ENCODE assay signal across 22 cellular contexts in genomic region chr20:61113731-61114130, GRCh38.
"Had no signal": no experiment of that assay in that cellular context is flagged by ENCODE, and none has a peak within 500 bp of the region (broad histone marks: within the 10 kb centered on the region; RNA-seq: fewer than 3 reads in every experiment).

No MANE protein-coding gene starts in this region.

- H3K27ac ChIP-seq: HL-60, KMS-11, SJSA1, SK-N-MC had no signal

- DNase-seq: Kasumi-1, MM.1S, NCI-H1092 treated with DMSO at 0.1 percent for 48 hours, NCI-H1436, NCI-H187, NCI-H2029, NCI-H2081 treated with DMSO at 0.1 percent for 48 hours, NCI-H2171, NCI-H226, NCI-H446, NCI-H510A, NCI-H524 treated with DMSO at 0.1 percent for 48 hours, NCI-H69, NCI-H774, Right ventricle myocardium superior, RPMI8226, SIG-M5 had no signal

- H3K9me3 ChIP-seq: SJSA1 had no signal

- ATAC-seq: K562 had no signal

- H3K27me3 ChIP-seq: SJSA1 had no signal

- H3K36me3 ChIP-seq: SJSA1 had no signal

- H3K4me2 ChIP-seq: KMS-11 had no signal

- H3K4me3 ChIP-seq: K562, SJSA1, SK-N-MC had no signal

- H3K9ac ChIP-seq: KMS-11 had no signal
